In genomic region chr6:31666337-31666960, GRCh38 we compare ENCODE assay signal across 8 cellular contexts. TPM values are rescaled to one million over a fixed set of nuclear protein-coding genes. Genes with fewer than 3 reads are reported as not detected.
DNase-seq lines count a peak whose midpoint lies in the region; ATAC-seq and TF ChIP-seq lines count a peak whose summit lies in the region.

No MANE protein-coding gene starts in this region.

- H3K9me3 Mint-ChIP-seq in activated naive CD4-positive, alpha-beta T cell treated with anti-CD3 and anti-CD28 coated beads, Interleukin-2, amount 50 U/mL, for 24 hours, result no peaks in the 10 kb centered on the region

- H3K27ac ChIP-seq in lung (ENCODE audit: low read depth in 1 of 2, low read length in 1 of 2), result peak overlapping the region; percentile 56 to 90
- H3K27ac ChIP-seq in urinary bladder (ENCODE audit: low read depth), result peak overlapping the region; percentile 87

- no peaks in the 10 kb centered on the region for H3K9me3 ChIP-seq in lung (ENCODE audit: control insufficient read depth in 2 of 2, insufficient read depth in 1 of 2, low read length in 1 of 2)

- ATAC-seq in lung (ENCODE audit: insufficient read depth, low FRiP score), result no peak
- no peak for ATAC-seq in GM19397 (IDR thresholded peaks at IDR 0.05; ENCODE audit: unreplicated experiment)

- no peaks in the 10 kb centered on the region for H3K27me3 ChIP-seq in lung (ENCODE audit: control insufficient read depth, insufficient read depth)

- H3K4me1 ChIP-seq in lung (ENCODE audit: control insufficient read depth in 2 of 2, insufficient read depth in 2 of 2, low read length in 2 of 2) (peaks cover 4 to 9% of the 10 kb centered on the region in 2 donors), urinary bladder (ENCODE audit: insufficient read depth) (no peaks in the 10 kb centered on the region)

- no peak for TF ChIP-seq CTCF in astrocyte of the spinal cord (IDR thresholded peaks at IDR 0.05; ENCODE audit: low read depth, low read length)
- TF ChIP-seq CTCF in lung (IDR thresholded peaks at IDR 0.05; ENCODE audit: control extremely low read depth, extremely low read depth), result no peak

- H3K27me3 Mint-ChIP-seq in activated naive CD4-positive, alpha-beta T cell treated with anti-CD3 and anti-CD28 coated beads, Interleukin-2, amount 50 U/mL, for 24 hours, result no peaks in the 10 kb centered on the region

- H3K36me3 ChIP-seq in lung (ENCODE audit: control insufficient read depth in 2 of 2, insufficient read depth in 2 of 2, low read length in 2 of 2) (peaks cover 11 to 43% of the 10 kb centered on the region in 2 donors), urinary bladder (ENCODE audit: insufficient read depth) (peaks cover 8% of the 10 kb centered on the region)

- 4 to 6% methylated on average over 15 of the region's 15 CpGs for WGBS in lung, 2 donors
- WGBS in urinary bladder, result 4% methylated on average over 15 of the region's 15 CpGs

- H3K4me1 Mint-ChIP-seq in activated naive CD4-positive, alpha-beta T cell treated with anti-CD3 and anti-CD28 coated beads, Interleukin-2, amount 50 U/mL, for 24 hours, result peaks cover 59% of the 10 kb centered on the region

- peaks cover 26% of the 10 kb centered on the region for H3K36me3 Mint-ChIP-seq in activated naive CD4-positive, alpha-beta T cell treated with anti-CD3 and anti-CD28 coated beads, Interleukin-2, amount 50 U/mL, for 24 hours

- H3K4me3 ChIP-seq in astrocyte of the spinal cord (ENCODE audit: low read depth, low read length) (peak overlapping the region; percentile 96), lung (peak overlapping the region; percentile 77), urinary bladder (ENCODE audit: low read depth, low read length) (peak overlapping the region; percentile 80)

- peak overlapping the region; percentile 99 for H3K4me3 Mint-ChIP-seq in activated naive CD4-positive, alpha-beta T cell treated with anti-CD3 and anti-CD28 coated beads, Interleukin-2, amount 50 U/mL, for 24 hours

- in situ Hi-C loops in astrocyte of the spinal cord (cut with HindIII; ENCODE audit: low sequenced_read_pairs), result no loop called here

- DNase-seq in activated naive CD4-positive, alpha-beta T cell (lab: John Stamatoyannopoulos, UW), result no peak
- DNase-seq in astrocyte of the spinal cord (ENCODE audit: low read depth, low spot score) (no peak), lung (ENCODE audit: low spot score) (no peak), NCI-H82 (lab: John Stamatoyannopoulos, UW) (no peak)
- DNase-seq in activated effector memory CD4-positive, alpha-beta T cell treated with Interleukin-2 at 50 U/mL for 16 hours, result no peak

- H3K27ac Mint-ChIP-seq in activated naive CD4-positive, alpha-beta T cell treated with anti-CD3 and anti-CD28 coated beads, Interleukin-2, amount 50 U/mL, for 24 hours, result peak overlapping the region; percentile 99

RNA-seq across cellular contexts. Expression of gene CSNK2B, which starts 0.6 kb away (rescaled TPM):
- total RNA-seq in lung (100 to 1,000 TPM; 114 to 123 TPM), urinary bladder (44.3 TPM)
- polyA plus RNA-seq in lung (100 to 1,000 TPM; 150 to 154 TPM), urinary bladder (151 TPM)

RNA-seq across cellular contexts. Expression of gene GPANK1, which starts 1.7 kb away (rescaled TPM):
- 10 to 100 TPM; 13.3 to 16.6 TPM for total RNA-seq in lung
- 10 to 100 TPM; 12.7 to 15.7 TPM for polyA plus RNA-seq in lung
- 10.0 TPM for total RNA-seq in urinary bladder
- polyA plus RNA-seq in urinary bladder, result 20.9 TPM

RNA-seq across cellular contexts. Expression of gene LY6G5B, which starts 3.3 kb away (rescaled TPM):
- total RNA-seq in lung (10 to 100 TPM in 1 of 2 donors, 1 to 10 TPM in 1; 5.7 to 13.7 TPM), urinary bladder (6.0 TPM)
- polyA plus RNA-seq in lung (1 to 10 TPM; 7.6 to 8.8 TPM), urinary bladder (7.2 TPM)

RNA-seq across cellular contexts. Expression of gene C6orf47, which starts 5.9 kb away (rescaled TPM):
- total RNA-seq in lung, result 10 to 100 TPM; 18.9 to 26.8 TPM
- 10 to 100 TPM; 23.5 to 24.5 TPM for polyA plus RNA-seq in lung
- 17.6 TPM for total RNA-seq in urinary bladder
- 29.7 TPM for polyA plus RNA-seq in urinary bladder

RNA-seq across cellular contexts. Expression of gene APOM, which starts 10.8 kb away (rescaled TPM):
- total RNA-seq in lung (1 to 10 TPM; 1.3 to 2.5 TPM), urinary bladder (0.69 TPM)
- polyA plus RNA-seq in lung (1 to 10 TPM; 2.2 to 8.8 TPM), urinary bladder (3.6 TPM)
